ENCODE assay signal across 13 cellular contexts in the genomic region with DNA sequence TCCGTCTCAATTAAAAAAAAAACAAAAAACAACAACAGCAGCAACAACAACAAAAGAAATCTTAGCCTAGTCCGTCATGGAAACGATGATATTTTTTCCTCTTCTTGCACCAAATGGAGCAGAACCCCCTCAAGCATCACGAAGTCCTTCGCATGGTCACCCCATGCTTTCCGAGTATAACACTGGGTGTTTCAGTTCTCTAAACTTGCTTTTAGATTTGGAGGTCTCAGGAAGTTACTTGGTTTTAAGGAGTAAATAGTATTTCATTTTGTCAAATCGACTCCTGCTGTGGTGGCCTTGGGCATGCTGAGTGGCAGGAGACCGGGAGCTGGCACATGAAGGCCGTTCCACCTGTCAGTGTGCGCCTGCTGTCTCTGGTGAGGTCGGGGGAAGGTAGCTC.
DNase-seq lines count a peak whose midpoint lies in the region; ATAC-seq, FAIRE-seq and TF ChIP-seq lines count a peak whose summit lies in the region.
"Had no signal": no experiment of that assay in that cellular context is flagged by ENCODE, and none has a peak within 500 bp of the region (broad histone marks: within the 10 kb centered on the region; RNA-seq: fewer than 3 reads in every experiment).

No MANE protein-coding gene starts in this region.

- peaks cover 91% of the 10 kb centered on the region for H3K36me3 Mint-ChIP-seq in activated T-cell treated with anti-CD3 and anti-CD28 coated beads, Interleukin-2, amount 50 U/mL, for 24 hours (ENCODE audit: low read depth)
- peaks cover 63% of the 10 kb centered on the region for H3K36me3 Mint-ChIP-seq in activated T-cell treated with anti-CD3 and anti-CD28 coated beads, Interleukin-2, amount 50 U/mL, for 4 hours (ENCODE audit: insufficient read depth)
- peaks cover 86% of the 10 kb centered on the region for H3K36me3 Mint-ChIP-seq in activated B cell treated with CpG ODN at 0.5 μM for 24 hours (ENCODE audit: low read depth)

- peaks cover 7% of the 10 kb centered on the region for H3K79me2 ChIP-seq in GM23248 (ENCODE audit: insufficient read depth)

- no peaks in the 10 kb centered on the region for H3F3A ChIP-seq in GM23248 (ENCODE audit: insufficient read depth)

- H3K4me1 Mint-ChIP-seq in activated T-cell treated with anti-CD3 and anti-CD28 coated beads, Interleukin-2, amount 50 U/mL, for 24 hours (ENCODE audit: low read depth): peaks cover 56% of the 10 kb centered on the region
- peaks cover 57% of the 10 kb centered on the region for H3K4me1 Mint-ChIP-seq in activated T-cell treated with anti-CD3 and anti-CD28 coated beads, Interleukin-2, amount 50 U/mL, for 4 hours (ENCODE audit: low read depth)
- peaks cover 77% of the 10 kb centered on the region for H3K4me1 Mint-ChIP-seq in activated B cell treated with CpG ODN at 0.5 μM for 24 hours

- 96 to 97% methylated on average over 11 of the region's 11 CpGs for WGBS in GM23248 (ENCODE audit: low coverage in 1 of 2, low lambda C conversion rate in 2 of 2, missing lambda C conversion rate in 2 of 2), 2 experiments

- TF ChIP-seq CTCF in activated B cell treated with CpG ODN at 0.5 μM for 24 hours (IDR thresholded peaks at IDR 0.05) (no peak), gastrocnemius medialis (IDR thresholded peaks at IDR 0.05 in 4 of 5, conservative IDR thresholded peaks at IDR 0.05 in 1 of 5) (no peak)

- H3K4me3 Mint-ChIP-seq in activated T-cell treated with anti-CD3 and anti-CD28 coated beads, Interleukin-2, amount 50 U/mL, for 24 hours: no peak overlapping the region
- H3K4me3 Mint-ChIP-seq in activated T-cell treated with anti-CD3 and anti-CD28 coated beads, Interleukin-2, amount 50 U/mL, for 4 hours: no peak overlapping the region
- H3K4me3 Mint-ChIP-seq in activated B cell treated with CpG ODN at 0.5 μM for 24 hours: peak overlapping the region; percentile 85
- H3K4me3 Mint-ChIP-seq: neural crest cell had no signal

- H3K4me3 ChIP-seq in gastrocnemius medialis (no peak overlapping the region), GM23248 (no peak overlapping the region)
- H3K4me3 ChIP-seq: heart right ventricle had no signal

- POLR2A ChIA-PET in activated B cell treated with CpG ODN at 0.5 μM for 24 hours (lab: Charles Lee): interaction anchor here (3.6 to 7.0 kb wide), 3 partner anchors 14 to 77 kb away, joined by 15 to 103 read pairs (median 26); no protein-coding TSS in a partner anchor

- H3K9me3 Mint-ChIP-seq in activated T-cell treated with anti-CD3 and anti-CD28 coated beads, Interleukin-2, amount 50 U/mL, for 24 hours: peaks cover 8% of the 10 kb centered on the region
- peaks cover 8% of the 10 kb centered on the region for H3K9me3 Mint-ChIP-seq in activated T-cell treated with anti-CD3 and anti-CD28 coated beads, Interleukin-2, amount 50 U/mL, for 4 hours
- H3K9me3 Mint-ChIP-seq in activated B cell treated with CpG ODN at 0.5 μM for 24 hours: peaks cover 9% of the 10 kb centered on the region

- H3K4me1 ChIP-seq in gastrocnemius medialis (peaks cover 9 to 14% of the 10 kb centered on the region in 2 donors), GM23248 (ENCODE audit: insufficient read depth) (peaks cover 12% of the 10 kb centered on the region)

- H3K27me3 Mint-ChIP-seq in activated T-cell treated with anti-CD3 and anti-CD28 coated beads, Interleukin-2, amount 50 U/mL, for 24 hours: no peaks in the 10 kb centered on the region
- H3K27me3 Mint-ChIP-seq in activated T-cell treated with anti-CD3 and anti-CD28 coated beads, Interleukin-2, amount 50 U/mL, for 4 hours (ENCODE audit: low read depth): no peaks in the 10 kb centered on the region
- H3K27me3 Mint-ChIP-seq in activated B cell treated with CpG ODN at 0.5 μM for 24 hours: no peaks in the 10 kb centered on the region

- CTCF ChIA-PET in activated B cell treated with CpG ODN at 0.5 μM for 24 hours (lab: Charles Lee): interaction anchor here (1.1 kb wide), 1 partner anchor 86 kb away, joined by 5 read pairs; no protein-coding TSS in a partner anchor

- TF ChIP-seq POLR2A in gastrocnemius medialis (IDR thresholded peaks at IDR 0.05): no peak

- H3K9ac ChIP-seq in GM23248: no peak overlapping the region

- H3K4me2 ChIP-seq in GM23248 (ENCODE audit: unreplicated experiment): no peak overlapping the region

- intact Hi-C loops in activated B cell treated with CpG ODN at 0.5 μM for 24 hours (cut with micrococcal nuclease): loop anchor here (1.0 kb wide), 1 partner anchor 14 kb away; no protein-coding TSS in a partner anchor
- intact Hi-C loops in gastrocnemius medialis (cut with DNase I; ENCODE audit: low total_unique reads): no loop called here

- peak overlapping the region; percentile 87 for H3K27ac Mint-ChIP-seq in activated T-cell treated with anti-CD3 and anti-CD28 coated beads, Interleukin-2, amount 50 U/mL, for 24 hours
- peak overlapping the region; percentile 99 for H3K27ac Mint-ChIP-seq in activated B cell treated with CpG ODN at 0.5 μM for 24 hours

- H3K27ac ChIP-seq in gastrocnemius medialis (peak overlapping the region; percentile 70 to 90 (median 84)), GM23248 (no peak overlapping the region)
- H3K27ac ChIP-seq: heart right ventricle had no signal

- H3K9me2 ChIP-seq in GM23248 (ENCODE audit: insufficient read depth): no peaks in the 10 kb centered on the region

- FAIRE-seq in GM18507 (lab: Jason Lieb, UNC): peak; percentile 75

- peak; percentile 11 for DNase-seq in activated T-cell treated with anti-CD3 and anti-CD28 coated beads, Interleukin-2, amount 50 U/mL, for 24 hours
- DNase-seq in activated T-cell treated with anti-CD3 and anti-CD28 coated beads, Interleukin-2, amount 50 U/mL, for 4 hours: no peak
- DNase-seq in GM18507 (ENCODE audit: extremely low spot score, insufficient read length, low read depth) (no peak), activated B cell treated with CpG ODN at 0.5 μM for 24 hours (peak; percentile 43), gastrocnemius medialis (no peak), MV-4-11 (lab: John Stamatoyannopoulos, UW) (no peak), GM23248 (no peak), ureter (ENCODE audit: low spot score) (no peak)
- DNase-seq: heart right ventricle, mesenchymal stem cell, NCI-H2107, NCI-H526 treated with DMSO at 0.1 percent for 48 hours had no signal

- no peaks in the 10 kb centered on the region for H4K20me1 ChIP-seq in GM23248 (ENCODE audit: insufficient read depth)

- in situ Hi-C loops in gastrocnemius medialis (cut with MboI; ENCODE audit: low sequenced_read_pairs in 4 of 4): no loop called here
- in situ Hi-C loops in GM23248 (cut with MboI): no loop called here

- H3K9me3 ChIP-seq in gastrocnemius medialis (peaks cover 0 to 4% (median 0%) of the 10 kb centered on the region in 3 donors), GM23248 (ENCODE audit: low read depth) (no peaks in the 10 kb centered on the region)

- no peak for ATAC-seq in activated T-cell treated with anti-CD3 and anti-CD28 coated beads, Interleukin-2, amount 50 U/mL, for 4 hours
- ATAC-seq in activated B cell treated with CpG ODN at 0.5 μM for 24 hours (ENCODE audit: low read depth) (peak; percentile 59), gastrocnemius medialis (no peak)
- ATAC-seq: heart right ventricle had no signal

- H2AFZ ChIP-seq in GM23248: no peak overlapping the region

- H3K27me3 ChIP-seq in gastrocnemius medialis (no peaks in the 10 kb centered on the region), GM23248 (replicated peaks; ENCODE audit: insufficient read depth) (no peaks in the 10 kb centered on the region)
- H3K27me3 ChIP-seq: heart right ventricle had no signal

- peaks cover 0 to 46% of the 10 kb centered on the region in 2 donors for H3K36me3 ChIP-seq in gastrocnemius medialis
- H3K36me3 ChIP-seq in GM23248 (ENCODE audit: low read depth): peaks cover 14% of the 10 kb centered on the region; the same call in 1 of the 2 replicates

Comparison
In these comparisons a context has a peak if more than half of its experiments do, and no peak if none do; other contexts are left out.
1. DNase-seq: peak in activated T-cell treated with anti-CD3 and anti-CD28 coated beads, Interleukin-2, amount 50 U/mL, for 24 hours (single experiment) and activated B cell treated with CpG ODN at 0.5 μM for 24 hours (single experiment); none in activated T-cell treated with anti-CD3 and anti-CD28 coated beads, Interleukin-2, amount 50 U/mL, for 4 hours (single experiment), GM18507 (single experiment), gastrocnemius medialis (0 of 2), MV-4-11 (single experiment), GM23248 (single experiment) and ureter (single experiment).